In genomic region chr3:130095858-130096257, GRCh38 we compare ENCODE assay signal across 6 cellular contexts. TPM values are rescaled to one million over a fixed set of nuclear protein-coding genes. Genes with fewer than 3 reads are reported as not detected.
"Had no signal": no experiment of that assay in that cellular context is flagged by ENCODE, and none has a peak within 500 bp of the region (broad histone marks: within the 10 kb centered on the region; RNA-seq: fewer than 3 reads in every experiment).

No MANE protein-coding gene starts in this region.

RNA-seq across cellular contexts. Expression of gene ALG1L2, which starts 14.2 kb away (rescaled TPM):
- total RNA-seq: activated T-helper 2 cell treated with anti-CD3 and anti-CD28 coated beads, Interferon-gamma antibody, Interleukin-2, Interleukin-4, amounts not matched to agents 10 μg/mL and 5 μg/mL and 100 μg/mL, durations not matched to agents 14 hours and 24 hours and 36 hours; epithelial cell of proximal tubule; mononuclear cell; psoas muscle; testis had no signal
- polyA plus RNA-seq: adrenal gland, psoas muscle had no signal
